18 cellular contexts compared by ENCODE assay signal in genomic region chr1:100730130-100730529, GRCh38. TPM values are rescaled to one million over a fixed set of nuclear protein-coding genes. Genes with fewer than 3 reads are reported as not detected.
"Had no signal": no experiment of that assay in that cellular context is flagged by ENCODE, and none has a peak within 500 bp of the region (broad histone marks: within the 10 kb centered on the region; RNA-seq: fewer than 3 reads in every experiment).

No MANE protein-coding gene starts in this region.

- H3K9ac ChIP-seq: neural progenitor cell had no signal

- ATAC-seq: activated T-helper 17 cell treated with anti-CD3 and anti-CD28 coated beads, Interleukin-2, amount 50 U/mL, for 72 hours; naive thymus-derived CD4-positive, alpha-beta T cell; stimulated activated naive CD8-positive, alpha-beta T cell treated with anti-CD3 and anti-CD28 coated beads, Interleukin-15, amount 100 ng/mL, for 72 hours had no signal

- H3K4me2 ChIP-seq: hepatocyte, neural progenitor cell had no signal

- H3K9me3 ChIP-seq: left ventricle myocardium inferior, tibial artery had no signal

- DNase-seq: activated CD4-positive, alpha-beta T cell treated with anti-CD3 and anti-CD28 coated beads for 1 hour; activated CD4-positive, alpha-beta T cell treated with anti-CD3 and anti-CD28 coated beads, Interleukin-2, amount 50 U/mL, for 1 hour; activated CD8-positive, alpha-beta memory T cell treated with anti-CD3 and anti-CD28 coated beads, Interleukin-2, amount 50 U/mL, for 4 hours; activated T-cell treated with anti-CD3 and anti-CD28 coated beads, Interleukin-2, amount 50 U/mL, for 24 hours; amniotic stem cell; effector CD4-positive, alpha-beta T cell; glutamatergic neuron; immature natural killer cell; left ventricle myocardium inferior; naive thymus-derived CD4-positive, alpha-beta T cell; stimulated activated CD4-positive, alpha-beta T cell treated with anti-CD3 and anti-CD28 coated beads, Interleukin-12 subunit alpha, Interleukin-12 subunit beta, amount 100 ng/mL, for 4 hours; stimulated activated naive CD8-positive, alpha-beta T cell treated with anti-CD3 and anti-CD28 coated beads, Interleukin-15, amount 100 ng/mL, for 72 hours; T-helper 1 cell; tibial artery had no signal

- H2AFZ ChIP-seq: hepatocyte, neural progenitor cell had no signal

- H3K27me3 ChIP-seq: hepatocyte, neural progenitor cell, tibial artery had no signal

- H3K4me1 ChIP-seq: left ventricle myocardium inferior had no signal

- H3K4me3 ChIP-seq: hepatocyte, left ventricle myocardium inferior, neural progenitor cell, tibial artery had no signal

- H3K79me2 ChIP-seq: hepatocyte had no signal

- H3K27ac ChIP-seq: hepatocyte, left ventricle myocardium inferior, neural progenitor cell, tibial artery had no signal

- H3K36me3 ChIP-seq: neural progenitor cell, tibial artery had no signal

RNA-seq across cellular contexts. Expression of gene VCAM1, which starts 10.6 kb away (rescaled TPM):
- total RNA-seq: activated T-helper 17 cell treated with anti-CD3 and anti-CD28 coated beads, Interleukin-2, amount 50 U/mL, for 72 hours; naive thymus-derived CD4-positive, alpha-beta T cell; progenitor cell of endocrine pancreas had no signal
- polyA plus RNA-seq: immature natural killer cell; naive thymus-derived CD4-positive, alpha-beta T cell had no signal
